11 cellular contexts compared by ENCODE assay signal in genomic region chr1:234231061-234231892, GRCh38.
DNase-seq lines count a peak whose midpoint lies in the region; ATAC-seq and TF ChIP-seq lines count a peak whose summit lies in the region.
"Had no signal": no experiment of that assay in that cellular context is flagged by ENCODE, and none has a peak within 500 bp of the region (broad histone marks: within the 10 kb centered on the region; RNA-seq: fewer than 3 reads in every experiment).

No MANE protein-coding gene starts in this region.

- H3K4me1 Mint-ChIP-seq in CD14-positive monocyte (peaks cover 12% of the 10 kb centered on the region), T-cell (peaks cover 7 to 20% (median 12%) of the 10 kb centered on the region in 3 donors)

- H3K27me3 Mint-ChIP-seq in CD14-positive monocyte (ENCODE audit: low read depth in 3 of 3) (peaks cover 19 to 48% (median 28%) of the 10 kb centered on the region in 3 donors), T-cell (peaks cover 3 to 23% of the 10 kb centered on the region in 2 donors)

- H3K36me3 Mint-ChIP-seq in CD14-positive monocyte: peaks cover 0 to 2% of the 10 kb centered on the region in 2 donors
- H3K36me3 Mint-ChIP-seq in T-cell: peaks cover 13% of the 10 kb centered on the region

- peaks cover 0 to 5% (median 0%) of the 10 kb centered on the region in 7 donors for H3K9me3 Mint-ChIP-seq in CD14-positive monocyte
- H3K9me3 Mint-ChIP-seq in T-cell: no peaks in the 10 kb centered on the region
- H3K9me3 Mint-ChIP-seq: nephron progenitor cell had no signal

- POLR2A ChIA-PET in T-cell (lab: Charles Lee): no interaction called here

- CTCF ChIA-PET in T-cell (lab: Charles Lee): no interaction called here

- H3K27ac Mint-ChIP-seq in CD14-positive monocyte: no peak overlapping the region
- H3K27ac Mint-ChIP-seq in T-cell: no peak overlapping the region
- H3K27ac Mint-ChIP-seq: nephron progenitor cell had no signal

- intact Hi-C loops in CD14-positive monocyte (cut with micrococcal nuclease) (no loop called here), left colon (cut with DNase I, micrococcal nuclease) (no loop called here)

- in situ Hi-C loops in KBM-7 (cut with MboI; ENCODE audit: low pct_unique_long_range_greater_than_20kb, low sequenced_read_pairs): no loop called here

- peak; percentile 44 for ATAC-seq in GM19395 (IDR thresholded peaks at IDR 0.05; ENCODE audit: unreplicated experiment)
- ATAC-seq in T-cell (replicated peaks in 1 of 4): peak in 2 of 4 experiments; percentile 38 to 42
- peak; percentile 45 for ATAC-seq in left colon

- DNase-seq in CD14-positive monocyte (ENCODE audit: low spot score) (no peak), T-cell (peak in 3 of 34 experiments; percentile 9 to 19 (median 11)), left colon (no peak), NCI-H2196 (lab: John Stamatoyannopoulos, UW; ENCODE audit: unreplicated experiment) (no peak), KBM-7 (no peak), HUDEP-2 (lab: John Stamatoyannopoulos, UW; ENCODE audit: unreplicated experiment in 76 of 76) (no peak), SHP77 (lab: John Stamatoyannopoulos, UW) (no peak)
- DNase-seq: NCI-H1694; nephron progenitor cell; stimulated activated CD4-positive, alpha-beta T cell treated with anti-CD3 and anti-CD28 coated beads, Interleukin-4, amount 100 ng/mL, for 24 hours had no signal

- H3K4me3 Mint-ChIP-seq in CD14-positive monocyte (peak overlapping the region; percentile 62 to 78), T-cell (peak overlapping the region; percentile 8 to 65 (median 54))
- H3K4me3 Mint-ChIP-seq: nephron progenitor cell had no signal

- peak; percentile 38 for TF ChIP-seq CTCF in CD14-positive monocyte (IDR thresholded peaks at IDR 0.05)
